19 cellular contexts compared by ENCODE assay signal in genomic region chr7:6291531-6291930, GRCh38. TPM values are rescaled to one million over a fixed set of nuclear protein-coding genes. Genes with fewer than 3 reads are reported as not detected.
DNase-seq lines count a peak whose midpoint lies in the region; ATAC-seq, FAIRE-seq and TF ChIP-seq lines count a peak whose summit lies in the region.
"Had no signal": no experiment of that assay in that cellular context is flagged by ENCODE, and none has a peak within 500 bp of the region (broad histone marks: within the 10 kb centered on the region; RNA-seq: fewer than 3 reads in every experiment).

No MANE protein-coding gene starts in this region.

- no peaks in the 10 kb centered on the region for H3K36me3 ChIP-seq in Karpas-422 (ENCODE audit: insufficient read depth, low read length)
- no peaks in the 10 kb centered on the region for H3K36me3 ChIP-seq in astrocyte (ENCODE audit: insufficient read depth, low read length)
- no peaks in the 10 kb centered on the region for H3K36me3 ChIP-seq in neural progenitor cell
- H3K36me3 ChIP-seq: HAP-1 had no signal

- H3K27ac Mint-ChIP-seq in astrocyte (ENCODE audit: unreplicated experiment) (peak overlapping the region; percentile 47), neural progenitor cell (peak overlapping the region; percentile 87)
- H3K27ac Mint-ChIP-seq: CD4-positive, alpha-beta T cell had no signal

- H3K9me3 ChIP-seq in Karpas-422 (ENCODE audit: low read length), result no peaks in the 10 kb centered on the region
- H3K9me3 ChIP-seq in astrocyte (ENCODE audit: insufficient read depth, low read depth, low read length), result no peaks in the 10 kb centered on the region
- no peaks in the 10 kb centered on the region for H3K9me3 ChIP-seq in neural progenitor cell (ENCODE audit: low read depth)
- H3K9me3 ChIP-seq: Caco-2, HAP-1 had no signal

- H3F3A ChIP-seq in neural progenitor cell (ENCODE audit: low read depth), result no peaks in the 10 kb centered on the region

- H3K36me3 Mint-ChIP-seq in astrocyte (ENCODE audit: low read depth, unreplicated experiment), result no peaks in the 10 kb centered on the region
- no peaks in the 10 kb centered on the region for H3K36me3 Mint-ChIP-seq in neural progenitor cell

- H3K9me2 ChIP-seq in Karpas-422 (replicated peaks; ENCODE audit: insufficient read depth, low read length), result no peaks in the 10 kb centered on the region

- H2AFZ ChIP-seq in Karpas-422 (ENCODE audit: low read length) (no peak overlapping the region), astrocyte (ENCODE audit: low read depth, low read length) (no peak overlapping the region), neural progenitor cell (replicated peaks) (no peak overlapping the region)

- H3K27me3 ChIP-seq in Karpas-422 (ENCODE audit: low read length) (no peaks in the 10 kb centered on the region), astrocyte (ENCODE audit: insufficient read depth, low read length) (no peaks in the 10 kb centered on the region), neural progenitor cell (no peaks in the 10 kb centered on the region)

- H4K20me1 ChIP-seq in Karpas-422 (ENCODE audit: insufficient read depth, low read depth, low read length), result no peaks in the 10 kb centered on the region
- no peaks in the 10 kb centered on the region for H4K20me1 ChIP-seq in astrocyte (ENCODE audit: insufficient read depth, low read length)
- no peaks in the 10 kb centered on the region for H4K20me1 ChIP-seq in neural progenitor cell (ENCODE audit: low read depth)

- H3K4me1 Mint-ChIP-seq in astrocyte (ENCODE audit: low read depth, unreplicated experiment) (no peaks in the 10 kb centered on the region), neural progenitor cell (no peaks in the 10 kb centered on the region)

- FAIRE-seq in astrocyte (lab: Jason Lieb, UNC) (no peak), urothelium cell line (lab: Jason Lieb, UNC) (peak; percentile 77)
- FAIRE-seq: D721Med, G401.6, GM12891, GM19239, H1 had no signal

- H3K4me3 Mint-ChIP-seq in astrocyte (ENCODE audit: unreplicated experiment) (no peak overlapping the region), neural progenitor cell (no peak overlapping the region)
- H3K4me3 Mint-ChIP-seq: CD4-positive, alpha-beta T cell had no signal

- H3K4me3 ChIP-seq in Karpas-422 (ENCODE audit: low read length) (no peak overlapping the region), astrocyte (ENCODE audit: insufficient read depth, low read depth, low read length) (no peak overlapping the region), neural progenitor cell (no peak overlapping the region)
- H3K4me3 ChIP-seq: HAP-1 had no signal

- no peaks in the 10 kb centered on the region for H3K79me2 ChIP-seq in Karpas-422 (ENCODE audit: low read length)
- H3K79me2 ChIP-seq in astrocyte (ENCODE audit: insufficient read depth, low read length), result no peaks in the 10 kb centered on the region
- no peaks in the 10 kb centered on the region for H3K79me2 ChIP-seq in neural progenitor cell (ENCODE audit: low read depth)

- ATAC-seq in HG03139 (IDR thresholded peaks at IDR 0.05; ENCODE audit: unreplicated experiment), result no peak

- TF ChIP-seq CTCF in astrocyte (IDR thresholded peaks at IDR 0.05; ENCODE audit: insufficient read depth, low read depth, low read length), result no peak
- no peak for TF ChIP-seq CTCF in neural progenitor cell (IDR thresholded peaks at IDR 0.05)

- H3K4me2 ChIP-seq in Karpas-422 (ENCODE audit: low read depth, low read length, poor library complexity, severe bottlenecking) (no peak overlapping the region), astrocyte (ENCODE audit: low read length) (no peak overlapping the region), neural progenitor cell (no peak overlapping the region)

- H3K9ac ChIP-seq in Karpas-422 (ENCODE audit: low read length), result no peak overlapping the region
- H3K9ac ChIP-seq in astrocyte (ENCODE audit: low read length), result no peak overlapping the region
- H3K9ac ChIP-seq in neural progenitor cell, result no peak overlapping the region

- H3K27me3 Mint-ChIP-seq in astrocyte (ENCODE audit: low read depth, unreplicated experiment) (no peaks in the 10 kb centered on the region), neural progenitor cell (ENCODE audit: insufficient read depth, low read depth) (peaks cover 2% of the 10 kb centered on the region)
- H3K27me3 Mint-ChIP-seq: CD4-positive, alpha-beta T cell had no signal

- H3K27ac ChIP-seq in Karpas-422 (ENCODE audit: low read length) (no peak overlapping the region), astrocyte (ENCODE audit: low read depth, low read length) (no peak overlapping the region), neural progenitor cell (no peak overlapping the region)
- H3K27ac ChIP-seq: C4-2B, HL-60 had no signal

- no peaks in the 10 kb centered on the region for H3K4me1 ChIP-seq in Karpas-422 (ENCODE audit: low read length)
- peaks cover 3% of the 10 kb centered on the region for H3K4me1 ChIP-seq in astrocyte (ENCODE audit: insufficient read depth, low read length)
- H3K4me1 ChIP-seq in neural progenitor cell, result no peaks in the 10 kb centered on the region
- H3K4me1 ChIP-seq: Caco-2, HAP-1 had no signal

- H3K9me3 Mint-ChIP-seq in astrocyte (ENCODE audit: unreplicated experiment) (no peaks in the 10 kb centered on the region), neural progenitor cell (no peaks in the 10 kb centered on the region)
- H3K9me3 Mint-ChIP-seq: CD4-positive, alpha-beta T cell had no signal

- peak; percentile 20 for DNase-seq in Karpas-422
- no peak for DNase-seq in astrocyte (ENCODE audit: low read depth)
- no peak for DNase-seq in neural progenitor cell (ENCODE audit: low spot score)
- no peak for DNase-seq in urothelium cell line (ENCODE audit: low spot score)
- DNase-seq in NCI-H1092 (lab: John Stamatoyannopoulos, UW), result no peak
- no peak for DNase-seq in cerebellum (ENCODE audit: low spot score)
- DNase-seq: ACHN; Caco-2; CD4-positive, alpha-beta T cell; IMR-90 had no signal

RNA-seq across cellular contexts. Expression of gene CYTH3, which starts 19.1 kb away (rescaled TPM):
- 3.0 and 3.5 TPM in 2 replicates for total RNA-seq in Karpas-422 (2014; rRNA removed; shearing (Covaris generic); ENCODE audit: low replicate concordance)
- total RNA-seq in astrocyte (25.5 and 29.3 TPM in 2 replicates), neural progenitor cell (ENCODE audit: low replicate concordance) (10.9 and 16.5 TPM in 2 replicates), cerebellum (30.1 TPM)

RNA-seq across cellular contexts. Expression of gene FAM220A, which starts 57.2 kb away (rescaled TPM):
- 24.2 and 24.8 TPM in 2 replicates for total RNA-seq in Karpas-422 (2014; rRNA removed; shearing (Covaris generic); ENCODE audit: low replicate concordance)
- total RNA-seq in astrocyte (23.9 and 25.1 TPM in 2 replicates), neural progenitor cell (ENCODE audit: low replicate concordance) (27.4 and 31.8 TPM in 2 replicates), cerebellum (28.9 TPM)
